Comparison of ENCODE assay signal across 22 cellular contexts in genomic region chr6:40455686-40456389, GRCh38.
DNase-seq lines count a peak whose midpoint lies in the region; ATAC-seq, FAIRE-seq and TF ChIP-seq lines count a peak whose summit lies in the region.
"Had no signal": no experiment of that assay in that cellular context is flagged by ENCODE, and none has a peak within 500 bp of the region (broad histone marks: within the 10 kb centered on the region; RNA-seq: fewer than 3 reads in every experiment).

No MANE protein-coding gene starts in this region.

- WGBS in body of pancreas, 2 donors = 79 to 100% methylated on average over 1 of the region's 1 CpG
- WGBS in pancreas, 2 donors = 90 to 95% methylated on average over 1 of the region's 1 CpG

- no peak for TF ChIP-seq POLR2A in body of pancreas (IDR thresholded peaks at IDR 0.05)

- no peaks in the 10 kb centered on the region for H3K9me3 ChIP-seq in body of pancreas
- no peaks in the 10 kb centered on the region for H3K9me3 ChIP-seq in pancreas
- H3K9me3 ChIP-seq: BE2C, HAP-1 had no signal

- TF ChIP-seq CTCF in LNCaP clone FGC (IDR thresholded peaks at IDR 0.05; ENCODE audit: control insufficient read depth, extremely low read depth, insufficient read depth) (no peak), body of pancreas (IDR thresholded peaks at IDR 0.05) (no peak), pancreas (IDR thresholded peaks at IDR 0.05) (no peak)

- H3K27me3 ChIP-seq in body of pancreas (no peaks in the 10 kb centered on the region), pancreas (no peaks in the 10 kb centered on the region)
- H3K27me3 ChIP-seq: BE2C had no signal

- H3K4me1 ChIP-seq in body of pancreas = peaks cover 28% of the 10 kb centered on the region
- H3K4me1 ChIP-seq in pancreas = peaks cover 3 to 25% (median 18%) of the 10 kb centered on the region in 3 donors
- H3K4me1 ChIP-seq: HAP-1 had no signal

- intact Hi-C loops in body of pancreas (cut with DNase I) (no loop called here), pancreas (cut with DNase I) (no loop called here)

- ATAC-seq in body of pancreas (peak; percentile 45), left lobe of liver (peak; percentile 14), pancreas (peak in 2 of 4 donors; percentile 42 to 53), GM18519 (IDR thresholded peaks at IDR 0.05; ENCODE audit: low FRiP score, unreplicated experiment) (no peak)
- ATAC-seq: GM12878 had no signal

- peak overlapping the region in 3 of 4 donors; percentile 33 to 76 (median 52) for H3K27ac ChIP-seq in body of pancreas
- H3K27ac ChIP-seq in pancreas = peak overlapping the region; percentile 10 to 63 (median 47)
- H3K27ac ChIP-seq: GM23248 had no signal

- no peak for FAIRE-seq in pancreas (lab: Jason Lieb, UNC)
- FAIRE-seq: GM12878, GM19239, HTR-8/SVneo had no signal

- DNase-seq in LNCaP clone FGC (ENCODE audit: low read depth) = peak; percentile 27
- no peak for DNase-seq in body of pancreas
- DNase-seq in left lobe of liver (ENCODE audit: low spot score) = no peak
- no peak for DNase-seq in pancreas
- no peak for DNase-seq in NCI-H774 (lab: John Stamatoyannopoulos, UW)
- DNase-seq in NCI-H526 (lab: John Stamatoyannopoulos, UW) = no peak
- DNase-seq: ACHN; BE2C; C1 segment of cervical spinal cord; CD4-positive, CD25-positive, alpha-beta regulatory T cell; CD8-positive, alpha-beta memory T cell; COR-L47; DMS 273 treated with DMSO at 0.1 percent for 48 hours; DMS53; DND-41; EL; GM23248 had no signal

- no peaks in the 10 kb centered on the region for H3K36me3 ChIP-seq in body of pancreas (replicated peaks in 1 of 2; ENCODE audit: insufficient read depth in 1 of 2, low read depth in 2 of 2)
- no peaks in the 10 kb centered on the region for H3K36me3 ChIP-seq in pancreas
- H3K36me3 ChIP-seq: BE2C, HAP-1 had no signal

- H3K4me3 ChIP-seq in LNCaP clone FGC (ENCODE audit: low read depth, low read length) (no peak overlapping the region), body of pancreas (no peak overlapping the region), pancreas (no peak overlapping the region)
- H3K4me3 ChIP-seq: GM12878, GM23248, HAP-1 had no signal
